Comparison of ENCODE assay signal across 8 cellular contexts in genomic region chr4:17511950-17512795, GRCh38. TPM values are rescaled to one million over a fixed set of nuclear protein-coding genes. Genes with fewer than 3 reads are reported as not detected.
DNase-seq lines count a peak whose midpoint lies in the region; ATAC-seq lines count a peak whose summit lies in the region.

Gene QDPR, minus strand, starts transcription at chr4:17512090. Its CDS starts 36 bp downstream, at chr4:17512054.

- no peaks in the 10 kb centered on the region for H3K9me3 ChIP-seq in mesenchymal stem cell (ENCODE audit: control insufficient read depth, low read length)

- peak within 1 kb of the TSS; percentile 0 for H2AFZ ChIP-seq in mesenchymal stem cell (ENCODE audit: low read depth, low read length)

- CTCF ChIA-PET in activated CD8-positive, alpha-beta memory T cell treated with anti-CD3 and anti-CD28 coated beads for 36 hours (lab: Charles Lee), result interaction anchor here (0.7 to 1.3 kb wide), 3 partner anchors 16 to 130 kb away, joined by 3 to 5 read pairs (median 4); no protein-coding TSS in a partner anchor

- H3K4me1 ChIP-seq in mesenchymal stem cell (ENCODE audit: control insufficient read depth, insufficient read depth, low read depth, low read length), result peaks cover 8% of the 10 kb centered on the region

- peak within 1 kb of the TSS; percentile 80 to 89 for H3K4me3 Mint-ChIP-seq in effector memory CD8-positive, alpha-beta T cell

- 4% methylated on average over 47 of the region's 65 CpGs for WGBS in mesenchymal stem cell

- peaks cover 17% of the 10 kb centered on the region for H3K36me3 Mint-ChIP-seq in effector memory CD8-positive, alpha-beta T cell (ENCODE audit: insufficient read depth)

- peak within 1 kb of the TSS; percentile 88 for H2BK15ac ChIP-seq in mesenchymal stem cell (ENCODE audit: low read depth, poor library complexity, severe bottlenecking)

- peaks cover 21 to 27% of the 10 kb centered on the region in 2 donors for H3K4me1 Mint-ChIP-seq in effector memory CD8-positive, alpha-beta T cell (ENCODE audit: low read depth in 2 of 2)

- DNase-seq in Ammon's horn (ENCODE audit: low spot score) (peak; percentile 93), NCI-H69 (lab: John Stamatoyannopoulos, UW) (peak; percentile 57), mesenchymal stem cell (peak; percentile 77)
- peak; percentile 54 to 68 (median 59) for DNase-seq in effector memory CD8-positive, alpha-beta T cell
- DNase-seq in stimulated activated CD8-positive, alpha-beta memory T cell treated with anti-CD3 and anti-CD28 coated beads, Interleukin-12 subunit alpha, Interleukin-12 subunit beta, amount 100 ng/mL, for 4 hours (ENCODE audit: low read depth), result peak; percentile 65

- H3K27me3 Mint-ChIP-seq in effector memory CD8-positive, alpha-beta T cell, result peaks cover 7 to 16% of the 10 kb centered on the region in 2 donors

- peak within 1 kb of the TSS; percentile 70 to 89 for H3K27ac Mint-ChIP-seq in effector memory CD8-positive, alpha-beta T cell

- peak within 1 kb of the TSS; percentile 74 to 87 for H3K4me3 ChIP-seq in mesenchymal stem cell (ENCODE audit: insufficient read depth in 1 of 2, low read depth in 1 of 2, low read length in 2 of 2)

- H2AK5ac ChIP-seq in mesenchymal stem cell (ENCODE audit: low read length, severe bottlenecking), result no peak within 1 kb of the TSS

- no peak within 1 kb of the TSS for H3K27ac ChIP-seq in mesenchymal stem cell (ENCODE audit: low read length, poor library complexity, severe bottlenecking)

- H3K27me3 ChIP-seq in mesenchymal stem cell (ENCODE audit: control insufficient read depth in 1 of 2, insufficient read depth in 1 of 2, low read length in 2 of 2), result peaks cover 13 to 17% of the 10 kb centered on the region in 2 experiments

- peak within 1 kb of the TSS; percentile 73 to 87 for H3K18ac ChIP-seq in mesenchymal stem cell (ENCODE audit: low read depth in 1 of 2, low read length in 2 of 2)

- no peak within 1 kb of the TSS for H2BK5ac ChIP-seq in mesenchymal stem cell (ENCODE audit: low read depth, low read length, poor library complexity, severe bottlenecking)

- peak within 1 kb of the TSS in 1 of 2 experiments; percentile 64 for H3K4ac ChIP-seq in mesenchymal stem cell (ENCODE audit: low read depth in 1 of 2, low read length in 2 of 2)

- peak within 1 kb of the TSS; percentile 87 for H3K4me2 ChIP-seq in mesenchymal stem cell (ENCODE audit: low read length, poor library complexity, severe bottlenecking)

- H4K8ac ChIP-seq in mesenchymal stem cell (ENCODE audit: low read length), result peak within 1 kb of the TSS; percentile 67

- H3K79me1 ChIP-seq in mesenchymal stem cell (replicated peaks; ENCODE audit: low read length, poor library complexity, severe bottlenecking), result peaks cover 16% of the 10 kb centered on the region

- H3K14ac ChIP-seq in mesenchymal stem cell (ENCODE audit: low read length in 2 of 2), result peak within 1 kb of the TSS in 1 of 2 experiments; percentile 2

- no peak within 1 kb of the TSS for H4K91ac ChIP-seq in mesenchymal stem cell (ENCODE audit: low read length)

- ATAC-seq in GM18873 (IDR thresholded peaks at IDR 0.05; ENCODE audit: low FRiP score, unreplicated experiment) (peak; percentile 97), HG03108 (IDR thresholded peaks at IDR 0.05; ENCODE audit: unreplicated experiment) (peak; percentile 97)
- ATAC-seq in effector memory CD8-positive, alpha-beta T cell (replicated peaks), result peak; percentile 91

- no peaks in the 10 kb centered on the region for H3K9me3 Mint-ChIP-seq in effector memory CD8-positive, alpha-beta T cell

- no peak within 1 kb of the TSS for H2BK12ac ChIP-seq in mesenchymal stem cell (ENCODE audit: low read length in 2 of 2)

- H3K9ac ChIP-seq in mesenchymal stem cell (ENCODE audit: low read length), result peak within 1 kb of the TSS; percentile 93

- POLR2A ChIA-PET in activated CD8-positive, alpha-beta memory T cell treated with anti-CD3 and anti-CD28 coated beads for 36 hours (lab: Charles Lee), result interaction anchor here (0.6 kb wide), 2 partner anchors 39 to 64 kb away, joined by 3 to 4 read pairs; no protein-coding TSS in a partner anchor

- H2BK120ac ChIP-seq in mesenchymal stem cell (ENCODE audit: low read depth, low read length), result no peak within 1 kb of the TSS

- peaks cover 5 to 29% of the 10 kb centered on the region in 2 experiments for H3K36me3 ChIP-seq in mesenchymal stem cell (ENCODE audit: control insufficient read depth in 1 of 2, insufficient read depth in 2 of 2, low read depth in 1 of 2, low read length in 2 of 2)

- H3K23ac ChIP-seq in mesenchymal stem cell (ENCODE audit: low read length in 2 of 2), result no peak within 1 kb of the TSS

RNA-seq across cellular contexts. Expression of gene QDPR, which starts in this region (rescaled TPM):
- total RNA-seq in activated CD8-positive, alpha-beta memory T cell treated with anti-CD3 and anti-CD28 coated beads for 36 hours, result 10 to 100 TPM; 54.4 to 56.3 TPM
- 33.0 TPM for polyA plus RNA-seq in mesenchymal stem cell (2013, experiment 1 of 2)
- 35.2 TPM for polyA plus RNA-seq in mesenchymal stem cell (2013, experiment 2 of 2)
